Comparison of ENCODE assay signal across 10 cellular contexts in genomic region chr4:155675709-155676429, GRCh38. TPM values are rescaled to one million over a fixed set of nuclear protein-coding genes. Genes with fewer than 3 reads are reported as not detected.
A peak's percentile ranks its signal among the peaks of the same experiment; 100 is the strongest.
DNase-seq lines count a peak whose midpoint lies in the region; ATAC-seq and TF ChIP-seq lines count a peak whose summit lies in the region.
"Had no signal": no experiment of that assay in that cellular context is flagged by ENCODE, and none has a peak within 500 bp of the region (broad histone marks: within the 10 kb centered on the region; RNA-seq: fewer than 3 reads in every experiment).

No MANE protein-coding gene starts in this region.

- CTCF ChIA-PET in Caco-2 (lab: Charles Lee), result no interaction called here
- CTCF ChIA-PET in HEK293 (lab: Yijun Ruan, JAX), result interaction anchor here (0.6 kb wide), 1 partner anchor 23 kb away, joined by 4 read pairs; no protein-coding TSS in a partner anchor

- peaks cover 18% of the 10 kb centered on the region for H3K9me3 Mint-ChIP-seq in Caco-2 (ENCODE audit: unreplicated experiment)

- POLR2A ChIA-PET in Caco-2 (lab: Charles Lee), result no interaction called here
- POLR2A ChIA-PET in HEK293 (lab: Yijun Ruan, JAX), result no interaction called here

- peak; percentile 30 to 78 (median 60) for ATAC-seq in right lobe of liver

- no peak overlapping the region for H3K4me3 Mint-ChIP-seq in Caco-2 (ENCODE audit: unreplicated experiment)

- DNase-seq in Caco-2, result peak; percentile 34 to 40
- peak; percentile 93 for DNase-seq in NOMO-1 treated with DMSO at 0.1 percent for 48 hours (lab: John Stamatoyannopoulos, UW; ENCODE audit: unreplicated experiment)
- no peak for DNase-seq in right lobe of liver
- DNase-seq in GOT3 (lab: John Stamatoyannopoulos, UW), result no peak
- no peak for DNase-seq in cerebellar nuclear complex (lab: John Stamatoyannopoulos, UW)
- no peak for DNase-seq in activated CD4-positive, alpha-beta T cell treated with anti-CD3 and anti-CD28 coated beads for 48 hours
- no peak for DNase-seq in NAMALWA (ENCODE audit: low spot score)
- DNase-seq: activated CD8-positive, alpha-beta memory T cell treated with anti-CD3 and anti-CD28 coated beads for 24 hours; hypothalamus had no signal

- WGBS in right lobe of liver (ENCODE audit: insufficient coverage, low coverage, low lambda C conversion rate, missing lambda C conversion rate), result 8% methylated on average over 2 of the region's 2 CpGs

- H3K27ac ChIP-seq in HEK293 (ENCODE audit: extremely low read depth, low read depth, low read length) (peak overlapping the region; percentile 42; the same call in 1 of the 2 replicates), right lobe of liver (peak overlapping the region in 1 of 3 donors; percentile 39)

- TF ChIP-seq POLR2A in right lobe of liver (IDR thresholded peaks at IDR 0.05), result no peak

- no peaks in the 10 kb centered on the region for H3K36me3 Mint-ChIP-seq in Caco-2 (ENCODE audit: insufficient read depth, unreplicated experiment)

- no peaks in the 10 kb centered on the region for H3K27me3 Mint-ChIP-seq in Caco-2 (ENCODE audit: insufficient read depth, unreplicated experiment)

- peaks cover 43% of the 10 kb centered on the region for H3K4me1 Mint-ChIP-seq in Caco-2 (ENCODE audit: low read depth, unreplicated experiment)

- no peak overlapping the region for H3K4me3 ChIP-seq in Caco-2 (ENCODE audit: low read depth, low read length)
- no peak overlapping the region for H3K4me3 ChIP-seq in HEK293 (ENCODE audit: low read depth, low read length)
- H3K4me3 ChIP-seq in right lobe of liver, result no peak overlapping the region

- H3K9me3 ChIP-seq in Caco-2 (no peaks in the 10 kb centered on the region), HEK293 (ENCODE audit: control insufficient read depth, insufficient read depth, low read depth, low read length) (no peaks in the 10 kb centered on the region), right lobe of liver (no peaks in the 10 kb centered on the region)

- no TSS peak for BruUV-seq in Caco-2 (replicated peaks; lab: Mats Ljungman, UMichigan)

- H3K4me1 ChIP-seq in Caco-2 (peaks cover 45% of the 10 kb centered on the region), HEK293 (ENCODE audit: control insufficient read depth, insufficient read depth, low read length) (peaks cover 16% of the 10 kb centered on the region; the same call in 1 of the 2 replicates), right lobe of liver (no peaks in the 10 kb centered on the region)

- TF ChIP-seq CTCF in Caco-2 (IDR thresholded peaks at IDR 0.05; ENCODE audit: insufficient read depth in 1 of 2, low read depth in 1 of 2, low read length in 1 of 2, severe bottlenecking in 1 of 2, unreplicated experiment in 1 of 2) (no peak), HEK293 (tag by site-specific recombination; IDR thresholded peaks at IDR 0.05) (no peak), right lobe of liver (IDR thresholded peaks at IDR 0.05) (no peak)

- H3K27me3 ChIP-seq in Caco-2 (replicated peaks; ENCODE audit: control insufficient read depth, insufficient read depth, low read length) (no peaks in the 10 kb centered on the region), right lobe of liver (no peaks in the 10 kb centered on the region)

- intact Hi-C loops in Caco-2 (cut with micrococcal nuclease; ENCODE audit: unreplicated experiment), result loop anchor here (1.0 to 10.0 kb wide), 3 partner anchors 29 to 109 kb away; no protein-coding TSS in a partner anchor
- intact Hi-C loops in right lobe of liver (cut with DNase I), result no loop called here

- H3K36me3 ChIP-seq in Caco-2 (ENCODE audit: control insufficient read depth, insufficient read depth, low read length) (no peaks in the 10 kb centered on the region), HEK293 (ENCODE audit: control insufficient read depth in 2 of 2, insufficient read depth in 1 of 2, low read length in 2 of 2) (no peaks in the 10 kb centered on the region), right lobe of liver (no peaks in the 10 kb centered on the region)

- H3K27ac Mint-ChIP-seq in Caco-2 (ENCODE audit: unreplicated experiment), result peak overlapping the region; percentile 60

TF ChIP-seq in HEK293, 187 proteins besides CTCF, POLR2A, EP300 and RAD21 (continues in another document):
- no peak for TF ChIP-seq ZNF488 (tag by site-specific recombination; IDR thresholded peaks at IDR 0.05)
- peak; percentile 79 for TF ChIP-seq ZNF561 (tag by site-specific recombination; IDR thresholded peaks at IDR 0.05; ENCODE audit: borderline replicate concordance)
- peak; percentile 69; the same call in 1 of the 2 replicates for TF ChIP-seq OVOL3 (tag by site-specific recombination; IDR thresholded peaks at IDR 0.05)
- peak; percentile 55; the same call in 1 of the 2 replicates for TF ChIP-seq GFI1B (tag by site-specific recombination; IDR thresholded peaks at IDR 0.05)
- no peak for TF ChIP-seq ZNF239 (tag by site-specific recombination; IDR thresholded peaks at IDR 0.05)
- TF ChIP-seq ZNF292 (tag by site-specific recombination; IDR thresholded peaks at IDR 0.05; ENCODE audit: borderline replicate concordance, low read depth), result no peak
- peak; percentile 82 for TF ChIP-seq PRDM4 (tag by site-specific recombination; IDR thresholded peaks at IDR 0.05)
- TF ChIP-seq ZNF18 (tag by site-specific recombination; IDR thresholded peaks at IDR 0.05), result no peak
- TF ChIP-seq OSR2 (tag by site-specific recombination; IDR thresholded peaks at IDR 0.05), result peak; percentile 82
- no peak for TF ChIP-seq ZNF280C (tag by site-specific recombination; IDR thresholded peaks at IDR 0.05)
- TF ChIP-seq ZNF530 (tag by site-specific recombination; IDR thresholded peaks at IDR 0.05; ENCODE audit: low read depth), result no peak

RNA-seq across cellular contexts. Expression of gene GUCY1A1, which starts 9.2 kb away (rescaled TPM):
- total RNA-seq in Caco-2 (2022) (not detected in 2 replicates), right lobe of liver (1 to 10 TPM; 3.7 to 7.8 (median 6.5) TPM)

Comparison
In these comparisons a context has a peak if more than half of its experiments do, and no peak if none do; other contexts are left out.
1. DNase-seq: peak in Caco-2 (2 of 2) and NOMO-1 treated with DMSO at 0.1 percent for 48 hours (single experiment); none in right lobe of liver (0 of 3), GOT3 (single experiment), cerebellar nuclear complex (0 of 2), activated CD4-positive, alpha-beta T cell treated with anti-CD3 and anti-CD28 coated beads for 48 hours (single experiment) and NAMALWA (single experiment).